23 cellular contexts compared by ENCODE assay signal in the genomic region with DNA sequence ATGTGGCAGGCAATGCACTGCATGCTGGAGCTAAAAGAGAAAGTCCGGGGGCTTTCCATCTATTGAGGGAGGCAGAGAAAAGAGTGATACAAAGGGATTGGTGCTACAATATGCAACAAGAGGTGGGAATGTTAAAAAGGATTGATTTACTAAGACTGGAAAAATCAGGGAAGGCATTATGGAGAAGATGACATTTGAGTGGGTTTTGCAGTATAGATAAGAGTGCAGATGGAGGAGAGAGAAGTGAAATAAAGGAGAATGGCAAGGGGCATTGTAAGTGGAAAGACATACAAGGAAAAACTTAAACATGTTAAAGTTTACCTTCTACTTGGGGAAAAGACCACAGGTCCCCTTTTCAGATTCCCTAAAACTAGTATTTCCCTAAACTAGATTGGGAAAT.
"Had no signal": no experiment of that assay in that cellular context is flagged by ENCODE, and none has a peak within 500 bp of the region (broad histone marks: within the 10 kb centered on the region; RNA-seq: fewer than 3 reads in every experiment).

No MANE protein-coding gene starts in this region.

- H3K9me3 ChIP-seq: colonic mucosa, esophagus squamous epithelium, gastrocnemius medialis, left lung, lower lobe of right lung, mucosa of descending colon had no signal

- H3K36me3 ChIP-seq: colonic mucosa, esophagus squamous epithelium, gastrocnemius medialis, heart right ventricle, left lung, lower lobe of right lung had no signal

- H3K27me3 ChIP-seq: colonic mucosa, esophagus squamous epithelium, gastrocnemius medialis, heart right ventricle, left lung had no signal

- H3K4me3 ChIP-seq: colonic mucosa, esophagus squamous epithelium, gastrocnemius medialis, heart right ventricle, left lung, lower lobe of right lung, mucosa of descending colon had no signal

- H3K27ac Mint-ChIP-seq: dendritic cell treated with granulocyte-macrophage colony-stimulating factor and Interleukin-4, amounts not matched to agents 40 ng/mL and 50 ng/mL, for 4 days; effector memory CD8-positive, alpha-beta T cell; endodermal cell; mesothelial cell of epicardium had no signal

- H3K4me1 ChIP-seq: colonic mucosa had no signal

- H3K4me3 Mint-ChIP-seq: dendritic cell treated with granulocyte-macrophage colony-stimulating factor and Interleukin-4, amounts not matched to agents 40 ng/mL and 50 ng/mL, for 4 days; effector memory CD8-positive, alpha-beta T cell; endodermal cell; mesothelial cell of epicardium had no signal

- DNase-seq: colonic mucosa; cortex of kidney; effector CD8-positive, alpha-beta T cell; effector memory CD8-positive, alpha-beta T cell; endodermal cell; erythroblast; esophagus squamous epithelium; foreskin fibroblast; foreskin melanocyte; gastrocnemius medialis; glutamatergic neuron; head of caudate nucleus; heart right ventricle; hippocampal formation; left cardiac atrium; left lung; left ventricle myocardium superior; lower lobe of right lung; mesenchymal stem cell; mucosa of descending colon had no signal

- H3K27ac ChIP-seq: colonic mucosa, epithelial cell of prostate, esophagus squamous epithelium, gastrocnemius medialis, heart right ventricle, left lung, lower lobe of right lung had no signal

- H3K27me3 Mint-ChIP-seq: dendritic cell treated with granulocyte-macrophage colony-stimulating factor and Interleukin-4, amounts not matched to agents 40 ng/mL and 50 ng/mL, for 4 days had no signal
